In genomic region chr9:23088932-23089364, GRCh38 we compare ENCODE assay signal across 11 cellular contexts.
DNase-seq lines count a peak whose midpoint lies in the region; ATAC-seq and TF ChIP-seq lines count a peak whose summit lies in the region.
"Had no signal": no experiment of that assay in that cellular context is flagged by ENCODE, and none has a peak within 500 bp of the region (broad histone marks: within the 10 kb centered on the region; RNA-seq: fewer than 3 reads in every experiment).

No MANE protein-coding gene starts in this region.

- H3K27me3 Mint-ChIP-seq in MCF 10A (ENCODE audit: insufficient read depth, unreplicated experiment), result peaks cover 26% of the 10 kb centered on the region

- peak; percentile 0 for DNase-seq in MCF 10A (ENCODE audit: unreplicated experiment)
- DNase-seq in breast epithelium (ENCODE audit: low spot score in 2 of 2), result no peak
- peak; percentile 43 for DNase-seq in hepatocyte (ENCODE audit: low spot score)
- DNase-seq in upper lobe of right lung, result no peak
- no peak for DNase-seq in RWPE1 (ENCODE audit: low spot score)
- DNase-seq in central memory CD4-positive, alpha-beta T cell, result no peak
- DNase-seq: activated CD4-positive, CD25-positive, alpha-beta regulatory T cell; NCI-H187 had no signal

- no peaks in the 10 kb centered on the region for H3K4me1 Mint-ChIP-seq in MCF 10A (ENCODE audit: insufficient read depth, unreplicated experiment)

- H3K4me2 ChIP-seq in OCI-LY3 (ENCODE audit: low read length), result peak overlapping the region; percentile 58
- H3K4me2 ChIP-seq in hepatocyte, result no peak overlapping the region

- no peaks in the 10 kb centered on the region for H3K36me3 Mint-ChIP-seq in MCF 10A (ENCODE audit: insufficient read depth, unreplicated experiment)

- no peak for TF ChIP-seq POLR2A in breast epithelium (IDR thresholded peaks at IDR 0.05)

- POLR2A ChIA-PET in MCF 10A (lab: Yijun Ruan, JAX), result no interaction called here
- POLR2A ChIA-PET in RWPE1 (lab: Yijun Ruan, JAX; ENCODE audit: low non-redundant PET), result no interaction called here

- H4K20me1 ChIP-seq in OCI-LY3 (ENCODE audit: insufficient read depth, low read length) (no peaks in the 10 kb centered on the region), hepatocyte (ENCODE audit: insufficient read depth, poor library complexity, severe bottlenecking) (no peaks in the 10 kb centered on the region)

- peak overlapping the region; percentile 95 for H2AFZ ChIP-seq in OCI-LY3 (ENCODE audit: low read depth, low read length)
- no peak overlapping the region for H2AFZ ChIP-seq in hepatocyte

- H3K27me3 ChIP-seq in breast epithelium, result no peaks in the 10 kb centered on the region
- no peaks in the 10 kb centered on the region for H3K27me3 ChIP-seq in OCI-LY3 (ENCODE audit: low read depth, low read length)
- no peaks in the 10 kb centered on the region for H3K27me3 ChIP-seq in hepatocyte
- H3K27me3 ChIP-seq in upper lobe of right lung, result no peaks in the 10 kb centered on the region
- H3K27me3 ChIP-seq: upper lobe of left lung had no signal

- TF ChIP-seq CTCF in MCF 10A (IDR thresholded peaks at IDR 0.05; ENCODE audit: unreplicated experiment), result no peak
- no peak for TF ChIP-seq CTCF in breast epithelium (IDR thresholded peaks at IDR 0.05)
- TF ChIP-seq CTCF in OCI-LY3 (IDR thresholded peaks at IDR 0.05; ENCODE audit: low read depth, low read length), result peak; percentile 87
- peak; percentile 42 for TF ChIP-seq CTCF in hepatocyte (IDR thresholded peaks at IDR 0.05; ENCODE audit: poor library complexity)
- no peak for TF ChIP-seq CTCF in upper lobe of right lung (IDR thresholded peaks at IDR 0.05)
- no peak for TF ChIP-seq CTCF in RWPE1 (conservative IDR thresholded peaks at IDR 0.05; ENCODE audit: low read depth)

- no peaks in the 10 kb centered on the region for H3K4me1 ChIP-seq in breast epithelium
- peaks cover 8% of the 10 kb centered on the region for H3K4me1 ChIP-seq in OCI-LY3 (ENCODE audit: low read length)
- H3K4me1 ChIP-seq in hepatocyte (ENCODE audit: insufficient read depth), result no peaks in the 10 kb centered on the region
- H3K4me1 ChIP-seq in upper lobe of right lung, result no peaks in the 10 kb centered on the region
- H3K4me1 ChIP-seq: upper lobe of left lung had no signal

- intact Hi-C loops in MCF 10A (cut with micrococcal nuclease), result no loop called here
- intact Hi-C loops in breast epithelium (cut with DNase I; ENCODE audit: low total_unique reads), result loop anchor here (10.0 kb wide), 1 partner anchor 976 kb away; no protein-coding TSS in a partner anchor
- intact Hi-C loops in upper lobe of right lung (cut with DNase I), result no loop called here

- H3K9me3 ChIP-seq in breast epithelium (no peaks in the 10 kb centered on the region), OCI-LY3 (ENCODE audit: insufficient read depth, low read length) (peaks cover 3% of the 10 kb centered on the region; the same call in 1 of the 2 replicates), hepatocyte (ENCODE audit: low read depth) (no peaks in the 10 kb centered on the region), upper lobe of right lung (no peaks in the 10 kb centered on the region)
- H3K9me3 ChIP-seq: upper lobe of left lung had no signal

- no peaks in the 10 kb centered on the region for H3K9me2 ChIP-seq in hepatocyte (replicated peaks; ENCODE audit: insufficient read depth)

- H3K9me3 Mint-ChIP-seq in MCF 10A (ENCODE audit: unreplicated experiment), result no peaks in the 10 kb centered on the region

- no peaks in the 10 kb centered on the region for H3K36me3 ChIP-seq in breast epithelium
- no peaks in the 10 kb centered on the region for H3K36me3 ChIP-seq in OCI-LY3 (replicated peaks; ENCODE audit: low read depth, low read length)
- H3K36me3 ChIP-seq in hepatocyte (replicated peaks; ENCODE audit: insufficient read depth, low read depth), result no peaks in the 10 kb centered on the region
- no peaks in the 10 kb centered on the region for H3K36me3 ChIP-seq in upper lobe of right lung
- H3K36me3 ChIP-seq: upper lobe of left lung had no signal

- peak overlapping the region; percentile 26; the same call in 1 of the 2 replicates for H3K9ac ChIP-seq in OCI-LY3 (ENCODE audit: low read length)

- 42% methylated on average over 5 of the region's 5 CpGs for WGBS in hepatocyte (ENCODE audit: low lambda C conversion rate, missing lambda C conversion rate)

- no peaks in the 10 kb centered on the region for H3K79me2 ChIP-seq in OCI-LY3 (ENCODE audit: low read length)
- H3K79me2 ChIP-seq in hepatocyte, result no peaks in the 10 kb centered on the region

- H3K27ac ChIP-seq in breast epithelium (no peak overlapping the region), OCI-LY3 (ENCODE audit: low read length) (no peak overlapping the region), hepatocyte (no peak overlapping the region), upper lobe of right lung (no peak overlapping the region), RWPE1 (no peak overlapping the region)
- H3K27ac ChIP-seq: upper lobe of left lung had no signal

- no peak overlapping the region for H3K4me3 Mint-ChIP-seq in MCF 10A (ENCODE audit: unreplicated experiment)

- H3K4me3 ChIP-seq in breast epithelium (no peak overlapping the region), OCI-LY3 (ENCODE audit: low read length) (peak overlapping the region; percentile 46), hepatocyte (no peak overlapping the region), upper lobe of right lung (no peak overlapping the region)
- H3K4me3 ChIP-seq: upper lobe of left lung had no signal

- CTCF ChIA-PET in MCF 10A (lab: Yijun Ruan, JAX), result no interaction called here
- CTCF ChIA-PET in RWPE1 (lab: Yijun Ruan, JAX), result no interaction called here

- ATAC-seq in upper lobe of right lung (peak; percentile 43), GM21367 (IDR thresholded peaks at IDR 0.05; ENCODE audit: unreplicated experiment) (no peak)

- no peak overlapping the region for H3K27ac Mint-ChIP-seq in MCF 10A (ENCODE audit: low read depth, unreplicated experiment)

- no TSS peak for BruUV-seq in MCF 10A (replicated peaks; lab: Mats Ljungman, UMichigan)

Comparison
In these comparisons a context has a peak if more than half of its experiments do, and no peak if none do; other contexts are left out.
1. DNase-seq: peak in MCF 10A (single experiment) and hepatocyte (single experiment); none in breast epithelium (0 of 2), upper lobe of right lung (single experiment), RWPE1 (single experiment) and central memory CD4-positive, alpha-beta T cell (single experiment).
2. CTCF ChIP-seq: peak in OCI-LY3 (single experiment) and hepatocyte (single experiment); none in MCF 10A (single experiment), breast epithelium (0 of 3), upper lobe of right lung (single experiment) and RWPE1 (single experiment).